23 cellular contexts compared by ENCODE assay signal in genomic region chr21:39197448-39197847, GRCh38.
"Had no signal": no experiment of that assay in that cellular context is flagged by ENCODE, and none has a peak within 500 bp of the region (broad histone marks: within the 10 kb centered on the region; RNA-seq: fewer than 3 reads in every experiment).

No MANE protein-coding gene starts in this region.

- H3K9me3 Mint-ChIP-seq: activated CD4-positive, alpha-beta T cell treated with anti-CD3 and anti-CD28 coated beads, Interleukin-2, amount 10 ng/mL, durations not matched to agents 7 days and 5 days; activated CD8-positive, alpha-beta T cell treated with anti-CD3 and anti-CD28 coated beads for 36 hours; activated naive CD4-positive, alpha-beta T cell treated with anti-CD3 and anti-CD28 coated beads, Interleukin-2, amount 10 ng/mL, durations not matched to agents 7 days and 5 days; activated T-cell treated with anti-CD3 and anti-CD28 coated beads, Interleukin-2, amount 50 U/mL, for 4 hours; nephron progenitor cell; stimulated activated naive CD8-positive, alpha-beta T cell treated with anti-CD3 and anti-CD28 coated beads, Interleukin-15, Interleukin-2, amounts not matched to agents 100 ng/mL and 50 ng/mL, for 24 hours; T-helper 1 cell treated with Interleukin-12 subunit alpha and Interleukin-12 subunit beta and Interleukin-4 antibody, amounts not matched to agents 30 μg/mL and 1 μg/mL, for 36 hours had no signal

- H3K4me3 ChIP-seq: heart left ventricle, pancreas, psoas muscle, right atrium auricular region, thyroid gland had no signal

- H3K4me3 Mint-ChIP-seq: activated CD4-positive, alpha-beta T cell treated with anti-CD3 and anti-CD28 coated beads, Interleukin-2, amount 10 ng/mL, durations not matched to agents 7 days and 5 days; activated CD8-positive, alpha-beta T cell treated with anti-CD3 and anti-CD28 coated beads for 36 hours; activated naive CD4-positive, alpha-beta T cell treated with anti-CD3 and anti-CD28 coated beads, Interleukin-2, amount 10 ng/mL, durations not matched to agents 7 days and 5 days; activated T-cell treated with anti-CD3 and anti-CD28 coated beads, Interleukin-2, amount 50 U/mL, for 4 hours; nephron progenitor cell; stimulated activated naive CD8-positive, alpha-beta T cell treated with anti-CD3 and anti-CD28 coated beads, Interleukin-15, Interleukin-2, amounts not matched to agents 100 ng/mL and 50 ng/mL, for 24 hours had no signal

- H3K27me3 Mint-ChIP-seq: activated CD4-positive, alpha-beta T cell treated with anti-CD3 and anti-CD28 coated beads, Interleukin-2, amount 10 ng/mL, durations not matched to agents 7 days and 5 days; activated CD8-positive, alpha-beta T cell treated with anti-CD3 and anti-CD28 coated beads for 36 hours; activated naive CD4-positive, alpha-beta T cell treated with anti-CD3 and anti-CD28 coated beads, Interleukin-2, amount 10 ng/mL, durations not matched to agents 7 days and 5 days; stimulated activated naive CD8-positive, alpha-beta T cell treated with anti-CD3 and anti-CD28 coated beads, Interleukin-15, Interleukin-2, amounts not matched to agents 100 ng/mL and 50 ng/mL, for 24 hours had no signal

- H3K4me1 ChIP-seq: pancreas, right atrium auricular region had no signal

- H3K9me3 ChIP-seq: heart left ventricle, pancreas, psoas muscle, right atrium auricular region, thyroid gland had no signal

- ATAC-seq: activated CD8-positive, alpha-beta T cell treated with anti-CD3 and anti-CD28 coated beads for 36 hours; heart left ventricle; pancreas; psoas muscle had no signal

- FAIRE-seq: endothelial cell of umbilical vein, pancreas had no signal

- H3K27me3 ChIP-seq: heart left ventricle, pancreas, right atrium auricular region, thyroid gland had no signal

- H3K27ac ChIP-seq: pancreas, psoas muscle, right atrium auricular region, thyroid gland had no signal

- DNase-seq: activated CD4-positive, alpha-beta T cell treated with anti-CD3 and anti-CD28 coated beads, Interleukin-2, amount 10 ng/mL, durations not matched to agents 7 days and 5 days; activated CD8-positive, alpha-beta T cell treated with anti-CD3 and anti-CD28 coated beads for 36 hours; activated effector memory CD4-positive, alpha-beta T cell treated with anti-CD3 and anti-CD28 coated beads, Interleukin-2, amount 50 U/mL, for 16 hours; activated naive CD4-positive, alpha-beta T cell treated with anti-CD3 and anti-CD28 coated beads, Interleukin-2, amount 10 ng/mL, durations not matched to agents 7 days and 5 days; activated T-cell treated with anti-CD3 and anti-CD28 coated beads, Interleukin-2, amount 50 U/mL, for 4 hours; amygdala; caudate nucleus; dermis blood vessel endothelial cell; effector CD8-positive, alpha-beta T cell; heart left ventricle; islet precursor cell; midbrain; nephron progenitor cell; pancreas; psoas muscle; stimulated activated CD4-positive, alpha-beta T cell treated with anti-CD3 and anti-CD28 coated beads, Interleukin-12 subunit alpha, Interleukin-12 subunit beta, amount 100 ng/mL, for 4 hours; stimulated activated CD4-positive, alpha-beta T cell treated with anti-CD3 and anti-CD28 coated beads, Interleukin-4, amount 100 ng/mL, for 4 hours; substantia nigra; thyroid gland had no signal
